Comparison of ENCODE assay signal across 8 cellular contexts in genomic region chr19:58559275-58560006, GRCh38. TPM values are rescaled to one million over a fixed set of nuclear protein-coding genes. Genes with fewer than 3 reads are reported as not detected.
DNase-seq lines count a peak whose midpoint lies in the region; ATAC-seq and TF ChIP-seq lines count a peak whose summit lies in the region.

No MANE protein-coding gene starts in this region.

- H3K4me3 ChIP-seq in ectodermal cell (ENCODE audit: insufficient read depth, low read depth, low read length) (peak overlapping the region; percentile 64), lung (peak overlapping the region; percentile 72)

- POLR2A ChIA-PET in activated B cell treated with CpG ODN at 0.5 μM for 24 hours (lab: Charles Lee) = interaction anchor here (0.6 to 5.8 kb wide), 12 partner anchors 8 to 557 kb away, joined by 3 to 63 read pairs (median 5); partner anchors contain the start of genes MZF1, TRIM28, ZBTB45 and ZNF606

- H3K4me1 ChIP-seq in ectodermal cell (ENCODE audit: control insufficient read depth, insufficient read depth, low read length) = peaks cover 36% of the 10 kb centered on the region
- H3K4me1 ChIP-seq in lung (ENCODE audit: control insufficient read depth in 2 of 2, insufficient read depth in 2 of 2, low read length in 2 of 2) = peaks cover 9 to 32% of the 10 kb centered on the region in 2 donors

- peaks cover 81% of the 10 kb centered on the region for H3K4me1 Mint-ChIP-seq in activated B cell treated with CpG ODN at 0.5 μM for 24 hours

- DNase-seq in ELF-1 (ENCODE audit: low read depth, low spot score) (peak; percentile 94), activated B cell treated with CpG ODN at 0.5 μM for 24 hours (peak; percentile 59), lung (ENCODE audit: low spot score) (peak; percentile 94), NCI-H2107 treated with DMSO at 0.1 percent for 48 hours (lab: John Stamatoyannopoulos, UW; ENCODE audit: unreplicated experiment) (no peak)
- DNase-seq in stimulated activated CD8-positive, alpha-beta memory T cell treated with anti-CD3 and anti-CD28 coated beads, Interleukin-15, amount 100 ng/mL, for 48 hours (ENCODE audit: low read depth in 2 of 2) = peak; percentile 82 to 83

- H3K27me3 Mint-ChIP-seq in activated B cell treated with CpG ODN at 0.5 μM for 24 hours = no peaks in the 10 kb centered on the region

- 1 to 2% methylated on average over 33 of the region's 33 CpGs for WGBS in ectodermal cell, 2 experiments
- WGBS in lung, 2 donors = 2% methylated on average over 33 of the region's 33 CpGs

- H3K36me3 Mint-ChIP-seq in activated B cell treated with CpG ODN at 0.5 μM for 24 hours (ENCODE audit: low read depth) = peaks cover 40% of the 10 kb centered on the region

- peaks cover 17% of the 10 kb centered on the region for H3K36me3 ChIP-seq in ectodermal cell (ENCODE audit: control insufficient read depth, insufficient read depth, low read length)
- peaks cover 0 to 11% of the 10 kb centered on the region in 2 donors for H3K36me3 ChIP-seq in lung (ENCODE audit: control insufficient read depth in 2 of 2, insufficient read depth in 2 of 2, low read length in 2 of 2)

- no peaks in the 10 kb centered on the region for H3K9me3 ChIP-seq in ectodermal cell (ENCODE audit: control insufficient read depth, low read length)
- H3K9me3 ChIP-seq in lung (ENCODE audit: control insufficient read depth in 2 of 2, insufficient read depth in 1 of 2, low read length in 1 of 2) = no peaks in the 10 kb centered on the region

- CTCF ChIA-PET in activated B cell treated with CpG ODN at 0.5 μM for 24 hours (lab: Charles Lee) = no interaction called here

- peak overlapping the region; percentile 99 for H3K27ac ChIP-seq in ectodermal cell (ENCODE audit: insufficient read depth, low read depth, low read length, poor library complexity, severe bottlenecking)
- H3K27ac ChIP-seq in lung (ENCODE audit: low read depth in 1 of 2, low read length in 1 of 2) = peak overlapping the region; percentile 98 to 99

- peak overlapping the region; percentile 97 for H3K27ac Mint-ChIP-seq in activated B cell treated with CpG ODN at 0.5 μM for 24 hours

- ATAC-seq in HG02970 (IDR thresholded peaks at IDR 0.05; ENCODE audit: low FRiP score, unreplicated experiment) (peak; percentile 22), activated B cell treated with CpG ODN at 0.5 μM for 24 hours (ENCODE audit: low read depth) (peak; percentile 2), lung (ENCODE audit: insufficient read depth, low FRiP score) (peak; percentile 51), HG03469 (IDR thresholded peaks at IDR 0.05; ENCODE audit: unreplicated experiment) (no peak)

- H3K4me3 Mint-ChIP-seq in activated B cell treated with CpG ODN at 0.5 μM for 24 hours = peak overlapping the region; percentile 97

- peaks cover 28% of the 10 kb centered on the region for H3K27me3 ChIP-seq in ectodermal cell (ENCODE audit: control insufficient read depth, insufficient read depth, low read length, poor library complexity, severe bottlenecking)
- no peaks in the 10 kb centered on the region for H3K27me3 ChIP-seq in lung (ENCODE audit: control insufficient read depth, insufficient read depth)

- intact Hi-C loops in activated B cell treated with CpG ODN at 0.5 μM for 24 hours (cut with micrococcal nuclease) = loop anchor here (1.0 kb wide), 3 partner anchors 15 to 158 kb away; partner anchors contain the start of genes TRIM28 and ZNF132

- H3K9me3 Mint-ChIP-seq in activated B cell treated with CpG ODN at 0.5 μM for 24 hours = no peaks in the 10 kb centered on the region

- TF ChIP-seq CTCF in activated B cell treated with CpG ODN at 0.5 μM for 24 hours (IDR thresholded peaks at IDR 0.05) = no peak
- TF ChIP-seq CTCF in lung (IDR thresholded peaks at IDR 0.05; ENCODE audit: control extremely low read depth, extremely low read depth) = no peak

RNA-seq across cellular contexts. Expression of gene UBE2M, which starts 1.0 kb away (rescaled TPM):
- 55.1 and 66.7 TPM in 2 replicates for total RNA-seq in activated B cell treated with CpG ODN at 0.5 μM for 24 hours
- polyA plus RNA-seq in ectodermal cell (2013, experiment 1 of 4) = 105 TPM
- polyA plus RNA-seq in ectodermal cell (2013, experiment 2 of 4) = 105 TPM
- polyA plus RNA-seq in ectodermal cell (2013, experiment 3 of 4) = 86.3 TPM
- 90.7 TPM for polyA plus RNA-seq in ectodermal cell (2013, experiment 4 of 4)
- total RNA-seq in lung = 10 to 100 TPM; 25.9 to 55.6 TPM
- polyA plus RNA-seq in lung = 10 to 100 TPM; 55.7 to 60.7 TPM

RNA-seq across cellular contexts. Expression of gene CHMP2A, which starts 4.5 kb away (rescaled TPM):
- 95.6 and 96.3 TPM in 2 replicates for total RNA-seq in activated B cell treated with CpG ODN at 0.5 μM for 24 hours
- 109 TPM for polyA plus RNA-seq in ectodermal cell (2013, experiment 1 of 4)
- 111 TPM for polyA plus RNA-seq in ectodermal cell (2013, experiment 2 of 4)
- 106 TPM for polyA plus RNA-seq in ectodermal cell (2013, experiment 3 of 4)
- 125 TPM for polyA plus RNA-seq in ectodermal cell (2013, experiment 4 of 4)
- total RNA-seq in lung = 100 to 1,000 TPM in 1 of 2 donors, 10 to 100 TPM in 1; 87.7 to 156 TPM
- polyA plus RNA-seq in lung = 100 to 1,000 TPM; 227 to 309 TPM

RNA-seq across cellular contexts. Expression of gene MZF1, which starts 13.7 kb away (rescaled TPM):
- total RNA-seq in activated B cell treated with CpG ODN at 0.5 μM for 24 hours (41.9 and 54.5 TPM in 2 replicates), lung (10 to 100 TPM; 28.4 to 37.5 TPM)
- 27.4 TPM for polyA plus RNA-seq in ectodermal cell (2013, experiment 1 of 4)
- polyA plus RNA-seq in ectodermal cell (2013, experiment 2 of 4) = 29.9 TPM
- 23.0 TPM for polyA plus RNA-seq in ectodermal cell (2013, experiment 3 of 4)
- polyA plus RNA-seq in ectodermal cell (2013, experiment 4 of 4) = 26.1 TPM
- 10 to 100 TPM; 19.2 to 31.7 TPM for polyA plus RNA-seq in lung

RNA-seq across cellular contexts. Expression of gene TRIM28, which starts 15.6 kb away (rescaled TPM):
- total RNA-seq in activated B cell treated with CpG ODN at 0.5 μM for 24 hours = 380 and 407 TPM in 2 replicates
- 1,177 TPM for polyA plus RNA-seq in ectodermal cell (2013, experiment 1 of 4)
- 1,248 TPM for polyA plus RNA-seq in ectodermal cell (2013, experiment 2 of 4)
- polyA plus RNA-seq in ectodermal cell (2013, experiment 3 of 4) = 686 TPM
- polyA plus RNA-seq in ectodermal cell (2013, experiment 4 of 4) = 770 TPM
- 100 to 1,000 TPM; 171 to 250 TPM for total RNA-seq in lung
- 100 to 1,000 TPM; 175 to 188 TPM for polyA plus RNA-seq in lung

RNA-seq across cellular contexts. Expression of gene ZBTB45, which starts 39.8 kb away (rescaled TPM):
- 18.0 and 20.2 TPM in 2 replicates for total RNA-seq in activated B cell treated with CpG ODN at 0.5 μM for 24 hours
- 19.6 TPM for polyA plus RNA-seq in ectodermal cell (2013, experiment 1 of 4)
- polyA plus RNA-seq in ectodermal cell (2013, experiment 2 of 4) = 18.5 TPM
- 18.4 TPM for polyA plus RNA-seq in ectodermal cell (2013, experiment 3 of 4)
- 18.6 TPM for polyA plus RNA-seq in ectodermal cell (2013, experiment 4 of 4)
- total RNA-seq in lung = 10 to 100 TPM in 1 of 2 donors, 1 to 10 TPM in 1; 6.0 to 20.2 TPM
- 1 to 10 TPM; 7.7 to 9.6 TPM for polyA plus RNA-seq in lung
